In genomic region chr1:191889623-191890003, GRCh38 we compare ENCODE assay signal across 1 cellular context.
TF ChIP-seq lines count a peak whose summit lies in the region.

No MANE protein-coding gene starts in this region.

TF ChIP-seq in GM23338, 12 proteins besides CTCF, POLR2A, EP300 and RAD21 (continued from another document):
- TF ChIP-seq ZNF462 (CRISPR knock-in tag; IDR thresholded peaks at IDR 0.05) = no peak
- TF ChIP-seq JUNB (IDR thresholded peaks at IDR 0.05; ENCODE audit: unreplicated experiment) = no peak
- TF ChIP-seq POLR2AphosphoS5 (IDR thresholded peaks at IDR 0.05; ENCODE audit: low read depth) = no peak
- TF ChIP-seq ZNF114 (CRISPR knock-in tag; IDR thresholded peaks at IDR 0.05) = no peak
- TF ChIP-seq EZH2 (IDR thresholded peaks at IDR 0.05; ENCODE audit: low read depth, unreplicated experiment) = no peak
- TF ChIP-seq REST (IDR thresholded peaks at IDR 0.05; ENCODE audit: unreplicated experiment) = no peak
- no peak for TF ChIP-seq CREB1 (CRISPR knock-in tag; IDR thresholded peaks at IDR 0.05; ENCODE audit: low read depth)
TF ChIP-seq in GM23338: peak in this region for 0.
